Comparison of ENCODE assay signal across 8 cellular contexts in genomic region chr11:66856496-66857233, GRCh38. TPM values are rescaled to one million over a fixed set of nuclear protein-coding genes. Genes with fewer than 3 reads are reported as not detected.
A peak's percentile ranks its signal among the peaks of the same experiment; 100 is the strongest.
DNase-seq lines count a peak whose midpoint lies in the region; ATAC-seq and TF ChIP-seq lines count a peak whose summit lies in the region.

Gene LRFN4, plus strand, starts transcription at chr11:66857064. Its CDS starts 681 bp downstream, at chr11:66857745.

- ATAC-seq in GM18502 (IDR thresholded peaks at IDR 0.05; ENCODE audit: poor library complexity, unreplicated experiment) (peak; percentile 35), HG02973 (IDR thresholded peaks at IDR 0.05; ENCODE audit: unreplicated experiment) (peak; percentile 24), GM18873 (IDR thresholded peaks at IDR 0.05; ENCODE audit: low FRiP score, unreplicated experiment) (no peak)

- H3K36me3 ChIP-seq in OCI-LY3 (replicated peaks; ENCODE audit: low read depth, low read length) (peaks cover 4% of the 10 kb centered on the region), ascending aorta (no peaks in the 10 kb centered on the region), hepatocyte (replicated peaks; ENCODE audit: insufficient read depth, low read depth) (no peaks in the 10 kb centered on the region)

- no peaks in the 10 kb centered on the region for H4K20me1 ChIP-seq in OCI-LY3 (ENCODE audit: insufficient read depth, low read length)
- H4K20me1 ChIP-seq in hepatocyte (ENCODE audit: insufficient read depth, poor library complexity, severe bottlenecking) = no peaks in the 10 kb centered on the region

- intact Hi-C loops in ascending aorta (cut with DNase I) = loop anchor here (1.0 to 5.0 kb wide), 3 partner anchors 13 to 262 kb away; partner anchors contain the start of genes KDM2A, PC and RCE1

- no peak for TF ChIP-seq CTCF in OCI-LY3 (IDR thresholded peaks at IDR 0.05; ENCODE audit: low read depth, low read length)
- no peak for TF ChIP-seq CTCF in ascending aorta (IDR thresholded peaks at IDR 0.05)
- no peak for TF ChIP-seq CTCF in hepatocyte (IDR thresholded peaks at IDR 0.05; ENCODE audit: poor library complexity)

- WGBS in hepatocyte (ENCODE audit: low lambda C conversion rate, missing lambda C conversion rate) = 2% methylated on average over 37 of the region's 103 CpGs

- H3K4me2 ChIP-seq in OCI-LY3 (ENCODE audit: low read length) (peak within 1 kb of the TSS; percentile 93), hepatocyte (peak within 1 kb of the TSS; percentile 99)

- H3K27me3 ChIP-seq in OCI-LY3 (ENCODE audit: low read depth, low read length) (no peaks in the 10 kb centered on the region), ascending aorta (no peaks in the 10 kb centered on the region), hepatocyte (no peaks in the 10 kb centered on the region)

- H3K9me3 ChIP-seq in OCI-LY3 (ENCODE audit: insufficient read depth, low read length) (no peaks in the 10 kb centered on the region), ascending aorta (no peaks in the 10 kb centered on the region), hepatocyte (ENCODE audit: low read depth) (no peaks in the 10 kb centered on the region)

- DNase-seq in AG08396 (ENCODE audit: low spot score) (peak; percentile 79), ascending aorta (ENCODE audit: low spot score in 2 of 2) (no peak), hepatocyte (ENCODE audit: low spot score) (peak; percentile 70), pulmonary artery endothelial cell (ENCODE audit: low read depth, low spot score) (no peak)

- peak within 1 kb of the TSS; percentile 79 for H3K9ac ChIP-seq in OCI-LY3 (ENCODE audit: low read length)

- H3K4me1 ChIP-seq in OCI-LY3 (ENCODE audit: low read length) (peaks cover 16% of the 10 kb centered on the region), ascending aorta (peaks cover 4 to 6% of the 10 kb centered on the region in 2 donors), hepatocyte (ENCODE audit: insufficient read depth) (peaks cover 8% of the 10 kb centered on the region)

- H3K4me3 ChIP-seq in OCI-LY3 (ENCODE audit: low read length) = peak within 1 kb of the TSS; percentile 89
- peak within 1 kb of the TSS; percentile 64 to 85 for H3K4me3 ChIP-seq in ascending aorta
- peak within 1 kb of the TSS; percentile 99 for H3K4me3 ChIP-seq in hepatocyte

- peaks cover 8% of the 10 kb centered on the region for H3K79me2 ChIP-seq in OCI-LY3 (ENCODE audit: low read length)
- H3K79me2 ChIP-seq in hepatocyte = no peaks in the 10 kb centered on the region

- no peaks in the 10 kb centered on the region for H3K9me2 ChIP-seq in hepatocyte (replicated peaks; ENCODE audit: insufficient read depth)

- peak within 1 kb of the TSS; percentile 39 for H3K27ac ChIP-seq in OCI-LY3 (ENCODE audit: low read length)
- peak within 1 kb of the TSS; percentile 75 to 92 for H3K27ac ChIP-seq in ascending aorta
- peak within 1 kb of the TSS; percentile 94 for H3K27ac ChIP-seq in hepatocyte

- peak within 1 kb of the TSS; percentile 83 for H2AFZ ChIP-seq in OCI-LY3 (ENCODE audit: low read depth, low read length)
- peak within 1 kb of the TSS; percentile 93 for H2AFZ ChIP-seq in hepatocyte

RNA-seq across cellular contexts. Expression of gene LRFN4, which starts in this region (rescaled TPM):
- total RNA-seq in ascending aorta (60.5 TPM), hepatocyte (12.5 and 15.8 TPM in 2 replicates), pulmonary artery endothelial cell (20.8 and 24.1 TPM in 2 replicates)
- 14.3 and 30.2 TPM in 2 replicates for polyA plus RNA-seq in hepatocyte

Comparison
In these comparisons a context has a peak if more than half of its experiments do, and no peak if none do; other contexts are left out.
1. DNase-seq: peak in AG08396 (single experiment) and hepatocyte (single experiment); none in ascending aorta (0 of 2) and pulmonary artery endothelial cell (single experiment).
2. H3K27ac ChIP-seq: peak in every context shown above with its lines; median percentile 94 in hepatocyte; 84 in ascending aorta; 39 in OCI-LY3.
3. Peak in every context shown above with its lines, with median percentiles within 50 percentile points of each other: H3K4me3 ChIP-seq.